9 cellular contexts compared by ENCODE assay signal in genomic region chr14:59942296-59942862, GRCh38. TPM values are rescaled to one million over a fixed set of nuclear protein-coding genes. Genes with fewer than 3 reads are reported as not detected.
DNase-seq lines count a peak whose midpoint lies in the region; ATAC-seq and TF ChIP-seq lines count a peak whose summit lies in the region.
"Not testable (repeated sequence)": the region's sequence is repeated elsewhere in the genome, so short reads cannot be mapped to it uniquely, and the experiment has no call there.
"Had no signal": no experiment of that assay in that cellular context is flagged by ENCODE, and none has a peak within 500 bp of the region (broad histone marks: within the 10 kb centered on the region; RNA-seq: fewer than 3 reads in every experiment).

No MANE protein-coding gene starts in this region.

- not testable (repeated sequence) for H3K9me2 ChIP-seq in OCI-LY1 (ENCODE audit: low read depth, low read length)

- DNase-seq in activated B cell treated with CpG ODN at 0.5 μM for 24 hours: not testable (repeated sequence)

- H4K20me1 ChIP-seq in OCI-LY1 (ENCODE audit: insufficient read depth, low read length): not testable (repeated sequence)

- not testable (repeated sequence) for H3K4me3 Mint-ChIP-seq in activated B cell treated with CpG ODN at 0.5 μM for 24 hours

- H3K4me1 Mint-ChIP-seq in activated B cell treated with CpG ODN at 0.5 μM for 24 hours: not testable (repeated sequence)

- not testable (repeated sequence) for H3K9me3 Mint-ChIP-seq in activated B cell treated with CpG ODN at 0.5 μM for 24 hours

- TF ChIP-seq CTCF in OCI-LY1 (IDR thresholded peaks at IDR 0.05; ENCODE audit: low read length); activated B cell treated with CpG ODN at 0.5 μM for 24 hours (IDR thresholded peaks at IDR 0.05): not testable (repeated sequence)

- intact Hi-C loops in activated B cell treated with CpG ODN at 0.5 μM for 24 hours (cut with micrococcal nuclease): not testable (repeated sequence)

- not testable (repeated sequence) for H3K4me2 ChIP-seq in OCI-LY1 (ENCODE audit: low read length)

- H3K27me3 Mint-ChIP-seq in activated B cell treated with CpG ODN at 0.5 μM for 24 hours: not testable (repeated sequence)

- not testable (repeated sequence) for H3K36me3 Mint-ChIP-seq in activated B cell treated with CpG ODN at 0.5 μM for 24 hours (ENCODE audit: low read depth)

- H3K27ac Mint-ChIP-seq in activated B cell treated with CpG ODN at 0.5 μM for 24 hours: not testable (repeated sequence)

- peaks cover 12% of the 10 kb centered on the region for H3K4me1 ChIP-seq in OCI-LY1 (ENCODE audit: insufficient read depth, low read length, severe bottlenecking)

- H3F3A ChIP-seq in OCI-LY1 (ENCODE audit: insufficient read depth, low read length): not testable (repeated sequence)

- POLR2A ChIA-PET in activated B cell treated with CpG ODN at 0.5 μM for 24 hours (lab: Charles Lee): not testable (repeated sequence)

- H3K36me3 ChIP-seq in OCI-LY1 (ENCODE audit: insufficient read depth, low read length): not testable (repeated sequence)

- H3K27ac ChIP-seq in OCI-LY1 (ENCODE audit: low read depth, low read length, poor library complexity, severe bottlenecking): peak overlapping the region; percentile 38

- H2AFZ ChIP-seq in OCI-LY1 (ENCODE audit: low read length): not testable (repeated sequence)

- H3K27me3 ChIP-seq in OCI-LY1 (ENCODE audit: insufficient read depth, low read length): not testable (repeated sequence)

- H3K9ac ChIP-seq in OCI-LY1 (ENCODE audit: low read length): not testable (repeated sequence)

- H3K9me3 ChIP-seq in OCI-LY1 (ENCODE audit: low read length): not testable (repeated sequence)

- ATAC-seq in GM18520 (IDR thresholded peaks at IDR 0.05; ENCODE audit: unreplicated experiment) (peak; percentile 32), GM19351 (IDR thresholded peaks at IDR 0.05; ENCODE audit: unreplicated experiment) (peak; percentile 48), GM21576 (IDR thresholded peaks at IDR 0.05; ENCODE audit: unreplicated experiment) (peak; percentile 48), HG02938 (IDR thresholded peaks at IDR 0.05; ENCODE audit: unreplicated experiment) (peak; percentile 60), HG03520 (IDR thresholded peaks at IDR 0.05; ENCODE audit: unreplicated experiment) (peak; percentile 41), activated B cell treated with CpG ODN at 0.5 μM for 24 hours (ENCODE audit: low read depth) (peak; percentile 34)

- not testable (repeated sequence) for H3K4me3 ChIP-seq in OCI-LY1 (ENCODE audit: low read depth, low read length, poor library complexity, severe bottlenecking)

- CTCF ChIA-PET in activated B cell treated with CpG ODN at 0.5 μM for 24 hours (lab: Charles Lee): not testable (repeated sequence)

- not testable (repeated sequence) for H3K79me2 ChIP-seq in OCI-LY1 (ENCODE audit: insufficient read depth, low read length)

RNA-seq across cellular contexts. Expression of gene LRRC9, which starts 22.4 kb away (rescaled TPM):
- total RNA-seq in activated B cell treated with CpG ODN at 0.5 μM for 24 hours: not detected in 2 replicates
- total RNA-seq: G401, GM23248 had no signal
